16 cellular contexts compared by ENCODE assay signal in the genomic region with DNA sequence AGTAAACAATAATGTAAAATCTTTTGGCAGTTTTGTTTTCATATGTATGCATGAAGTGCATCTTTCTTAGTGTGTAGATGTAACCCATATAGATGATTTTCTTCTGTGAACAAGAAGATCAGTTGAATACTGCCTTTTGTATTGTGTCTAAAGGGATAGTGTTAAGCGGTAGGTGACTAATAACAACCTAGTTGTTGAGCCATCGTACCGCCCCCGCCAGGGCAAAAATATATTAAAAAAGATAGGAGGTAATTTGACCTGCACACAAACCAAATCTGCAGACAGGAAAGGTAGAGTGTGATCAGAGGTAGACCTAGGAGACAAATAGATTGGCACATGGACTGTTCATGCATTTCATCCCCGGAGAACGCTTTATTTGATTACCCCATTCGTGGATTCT. TPM values are rescaled to one million over a fixed set of nuclear protein-coding genes. Genes with fewer than 3 reads are reported as not detected.
DNase-seq lines count a peak whose midpoint lies in the region; ATAC-seq and TF ChIP-seq lines count a peak whose summit lies in the region.
"Had no signal": no experiment of that assay in that cellular context is flagged by ENCODE, and none has a peak within 500 bp of the region (broad histone marks: within the 10 kb centered on the region; RNA-seq: fewer than 3 reads in every experiment).

No MANE protein-coding gene starts in this region.

- no peaks in the 10 kb centered on the region for H3K9me3 ChIP-seq in endodermal cell (ENCODE audit: control insufficient read depth, low read length)
- H3K9me3 ChIP-seq: left lung had no signal

- H3K4me1 Mint-ChIP-seq in endodermal cell = peaks cover 2% of the 10 kb centered on the region

- H3K4me3 ChIP-seq in endodermal cell (ENCODE audit: low read length) = no peak overlapping the region
- H3K4me3 ChIP-seq: left lung had no signal

- no peak overlapping the region for H3K9ac ChIP-seq in endodermal cell (ENCODE audit: extremely low read depth, low read length, poor library complexity, severe bottlenecking)

- no peak overlapping the region for H3K27ac Mint-ChIP-seq in endodermal cell
- no peak overlapping the region for H3K27ac Mint-ChIP-seq in activated naive CD4-positive, alpha-beta T cell treated with anti-CD3 and anti-CD28 coated beads, Interleukin-2, amount 50 U/mL, for 72 hours
- H3K27ac Mint-ChIP-seq: activated naive CD4-positive, alpha-beta T cell treated with anti-CD3 and anti-CD28 coated beads, Interleukin-2, amount 50 U/mL, for 24 hours had no signal

- H3K9me3 Mint-ChIP-seq in endodermal cell = no peaks in the 10 kb centered on the region
- no peaks in the 10 kb centered on the region for H3K9me3 Mint-ChIP-seq in activated naive CD4-positive, alpha-beta T cell treated with anti-CD3 and anti-CD28 coated beads, Interleukin-2, amount 50 U/mL, for 72 hours
- H3K9me3 Mint-ChIP-seq: activated naive CD4-positive, alpha-beta T cell treated with anti-CD3 and anti-CD28 coated beads, Interleukin-2, amount 50 U/mL, for 24 hours had no signal

- DNase-seq in DMS53 (lab: John Stamatoyannopoulos, UW) (peak; percentile 51), DMS53 treated with DMSO at 0.1 percent for 48 hours (lab: John Stamatoyannopoulos, UW; ENCODE audit: unreplicated experiment) (no peak), HuH-7.5 (ENCODE audit: low spot score) (peak; percentile 10), endodermal cell (peak; percentile 57), renal cortical epithelial cell (ENCODE audit: low read depth) (peak; percentile 57), NCI-H1436 (lab: John Stamatoyannopoulos, UW) (no peak), GDM1 (lab: John Stamatoyannopoulos, UW) (no peak)
- DNase-seq in activated naive CD4-positive, alpha-beta T cell treated with anti-CD3 and anti-CD28 coated beads, Interleukin-2, amount 50 U/mL, for 72 hours (ENCODE audit: low spot score in 2 of 2) = no peak
- DNase-seq: activated CD8-positive, alpha-beta memory T cell treated with anti-CD3 and anti-CD28 coated beads, Interleukin-2, amount 50 U/mL, for 48 hours; central memory CD4-positive, alpha-beta T cell; left lung; NCI-H2171 treated with DMSO at 0.1 percent for 48 hours; substantia nigra; T-helper 1 cell had no signal

- ATAC-seq in activated naive CD4-positive, alpha-beta T cell treated with anti-CD3 and anti-CD28 coated beads, Interleukin-2, amount 50 U/mL, for 72 hours = no peak
- ATAC-seq: activated CD4-positive, CD25-positive, alpha-beta regulatory T cell treated with anti-CD3 and anti-CD28 coated beads, Interleukin-2, amount 50 U/mL, for 24 hours; left lung had no signal

- peaks cover 47% of the 10 kb centered on the region for H3K27me3 Mint-ChIP-seq in endodermal cell (ENCODE audit: insufficient read depth)

- TF ChIP-seq CTCF in endodermal cell (conservative IDR thresholded peaks at IDR 0.05) = peak; percentile 48

- no peaks in the 10 kb centered on the region for H3K36me3 Mint-ChIP-seq in endodermal cell (ENCODE audit: low read depth)
- peaks cover 0 to 11% of the 10 kb centered on the region in 2 donors for H3K36me3 Mint-ChIP-seq in activated naive CD4-positive, alpha-beta T cell treated with anti-CD3 and anti-CD28 coated beads, Interleukin-2, amount 50 U/mL, for 72 hours
- H3K36me3 Mint-ChIP-seq: activated naive CD4-positive, alpha-beta T cell treated with anti-CD3 and anti-CD28 coated beads, Interleukin-2, amount 50 U/mL, for 24 hours had no signal

- H3K4me3 Mint-ChIP-seq in endodermal cell = no peak overlapping the region
- H3K4me3 Mint-ChIP-seq: activated naive CD4-positive, alpha-beta T cell treated with anti-CD3 and anti-CD28 coated beads, Interleukin-2, amount 50 U/mL, for 24 hours had no signal

- no peaks in the 10 kb centered on the region for H3K36me3 ChIP-seq in endodermal cell (ENCODE audit: control insufficient read depth, insufficient read depth, low read length)
- H3K36me3 ChIP-seq: left lung had no signal

- H3K27ac ChIP-seq in endodermal cell (ENCODE audit: low read depth, low read length) = no peak overlapping the region
- H3K27ac ChIP-seq: left lung had no signal

- no peaks in the 10 kb centered on the region for H3K4me1 ChIP-seq in endodermal cell (ENCODE audit: control insufficient read depth, insufficient read depth, low read length)
- H3K4me1 ChIP-seq: left lung had no signal

- WGBS in endodermal cell (ENCODE audit: insufficient coverage in 1 of 2, insufficient read length in 1 of 2), 2 experiments = 22 to 67% methylated on average over 3 to 7 of the region's 7 CpGs

- H3K27me3 ChIP-seq in endodermal cell (ENCODE audit: control insufficient read depth, insufficient read depth, low read length, poor library complexity, severe bottlenecking) = peaks cover 44% of the 10 kb centered on the region

RNA-seq across cellular contexts. Expression of gene GMNC, which starts 3.3 kb away (rescaled TPM):
- total RNA-seq in endodermal cell = not detected
- 0.32 TPM for polyA plus RNA-seq in endodermal cell (2013, experiment 1 of 2)
- polyA plus RNA-seq in endodermal cell (2013, experiment 2 of 2) = 0.62 TPM
- 1.5 TPM in 1 of 2 replicates, not detected in the other for total RNA-seq in renal cortical epithelial cell
- not detected for total RNA-seq in activated naive CD4-positive, alpha-beta T cell treated with anti-CD3 and anti-CD28 coated beads, Interleukin-2, amount 50 U/mL, for 72 hours
- total RNA-seq: left lung had no signal

Comparison
In these comparisons a context has a peak if more than half of its experiments do, and no peak if none do; other contexts are left out.
1. DNase-seq: peak in DMS53 (single experiment), HuH-7.5 (single experiment), endodermal cell (single experiment) and renal cortical epithelial cell (single experiment); none in DMS53 treated with DMSO at 0.1 percent for 48 hours (single experiment), NCI-H1436 (single experiment), GDM1 (single experiment) and activated naive CD4-positive, alpha-beta T cell treated with anti-CD3 and anti-CD28 coated beads, Interleukin-2, amount 50 U/mL, for 72 hours (0 of 2).